ENCODE assay signal across 26 cellular contexts in the genomic region with DNA sequence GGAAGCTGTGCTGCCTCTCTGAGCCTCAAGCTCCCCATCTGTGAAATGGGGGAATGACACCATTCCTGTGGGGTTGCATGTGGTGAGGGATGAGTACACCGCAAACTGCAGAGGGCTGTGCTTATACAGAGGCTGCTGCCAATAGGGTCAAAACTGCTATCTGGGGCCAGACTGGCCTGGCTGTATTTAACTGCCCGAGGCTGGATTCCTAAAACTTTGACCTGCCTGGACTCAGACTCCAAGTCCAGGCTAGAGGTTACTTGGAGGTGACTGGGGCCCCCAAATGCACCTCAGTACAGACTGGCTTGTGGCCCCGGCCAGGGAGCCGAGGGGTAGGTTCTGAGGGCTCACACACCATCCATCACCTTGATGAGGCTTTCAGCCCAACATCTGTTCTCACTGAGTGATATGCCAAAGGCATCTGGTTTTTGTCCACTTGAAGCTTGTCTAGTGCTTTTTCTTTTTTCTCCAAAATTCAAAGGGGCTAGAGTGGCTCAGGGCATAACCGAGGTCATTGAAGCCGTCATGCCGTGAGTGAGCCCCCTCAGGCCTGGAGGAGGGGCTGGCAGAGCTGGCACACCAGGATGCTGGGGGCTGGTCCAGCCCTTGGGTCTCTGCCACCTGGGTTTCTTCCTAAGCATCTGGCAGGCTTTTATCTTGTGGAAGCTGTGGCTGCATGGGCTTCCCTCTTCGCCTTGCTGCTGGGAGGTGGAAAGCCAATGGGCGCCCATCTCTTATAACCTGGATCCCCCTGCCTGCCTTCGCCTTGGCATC. TPM values are rescaled to one million over a fixed set of nuclear protein-coding genes. Genes with fewer than 3 reads are reported as not detected.
DNase-seq lines count a peak whose midpoint lies in the region; ATAC-seq and TF ChIP-seq lines count a peak whose summit lies in the region.
"Had no signal": no experiment of that assay in that cellular context is flagged by ENCODE, and none has a peak within 500 bp of the region (broad histone marks: within the 10 kb centered on the region; RNA-seq: fewer than 3 reads in every experiment).

No MANE protein-coding gene starts in this region.

- DNase-seq in NCI-H524 (lab: John Stamatoyannopoulos, UW) = peak; percentile 62 to 71
- DNase-seq in heart left ventricle = peak in 3 of 5 donors; percentile 28 to 54 (median 30)
- no peak for DNase-seq in mesothelial cell of epicardium (ENCODE audit: low spot score in 2 of 2, unreplicated experiment in 2 of 2)
- DNase-seq in activated CD4-positive, alpha-beta T cell treated with anti-CD3 and anti-CD28 coated beads for 1 hour = no peak
- DNase-seq: activated CD4-positive, alpha-beta T cell treated with anti-CD3 and anti-CD28 coated beads for 48 hours; activated naive CD4-positive, alpha-beta T cell treated with anti-CD3 and anti-CD28 coated beads, Interleukin-2, amount 50 U/mL, for 16 hours; amniotic stem cell; cerebellar nuclear complex; midbrain; naive B cell; NCI-H1092; NCI-H187; nucleus accumbens; stimulated activated CD4-positive, alpha-beta T cell treated with anti-CD3 and anti-CD28 coated beads, Interleukin-15, amount 100 ng/mL, for 24 hours; stimulated activated CD4-positive, alpha-beta T cell treated with anti-CD3 and anti-CD28 coated beads, Interleukin-4, amount 100 ng/mL, for 4 hours; T1000; WERI-Rb-1 had no signal

- no peak overlapping the region for H3K4me3 ChIP-seq in BLaER1 treated with 17β-estradiol and CSF1 and Interleukin-3, amounts not matched to agents 10 nM and 100 nM
- no peak overlapping the region for H3K4me3 ChIP-seq in heart left ventricle
- H3K4me3 ChIP-seq: GM12878, psoas muscle, tibial nerve had no signal

- intact Hi-C loops in heart left ventricle (cut with DNase I) = loop anchor here in 4 of 10 donors (2.0 to 10.0 kb wide), 4 partner anchors 106 to 586 kb away; partner anchors contain the start of gene SCUBE1 (in 2 of the 4)

- peak overlapping the region in 7 of 11 experiments; percentile 0 to 92 (median 28); a peak in 7 of 22 replicates for H3K4me2 ChIP-seq in BLaER1 treated with 17β-estradiol and CSF1 and Interleukin-3, amounts not matched to agents 10 nM and 100 nM

- WGBS in heart left ventricle, 4 donors = 27 to 48% (median 36%) methylated on average over 10 of the region's 10 CpGs

- no peak for TF ChIP-seq POLR2A in heart left ventricle (IDR thresholded peaks at IDR 0.05)

- no peaks in the 10 kb centered on the region for H3K27me3 Mint-ChIP-seq in mesothelial cell of epicardium (ENCODE audit: low read depth)
- H3K27me3 Mint-ChIP-seq: brain had no signal

- no peak overlapping the region for H3K27ac ChIP-seq in BLaER1 treated with 17β-estradiol and CSF1 and Interleukin-3, amounts not matched to agents 10 nM and 100 nM
- H3K27ac ChIP-seq in heart left ventricle = no peak overlapping the region
- H3K27ac ChIP-seq: psoas muscle, WERI-Rb-1 had no signal

- peaks cover 0 to 29% (median 0%) of the 10 kb centered on the region in 11 experiments; a peak in 3 of 22 replicates for H4K20me1 ChIP-seq in BLaER1 treated with 17β-estradiol and CSF1 and Interleukin-3, amounts not matched to agents 10 nM and 100 nM

- no peak overlapping the region for H3K4me3 Mint-ChIP-seq in mesothelial cell of epicardium
- H3K4me3 Mint-ChIP-seq: activated T-helper 17 cell treated with anti-CD3 and anti-CD28 coated beads, Interleukin-2, amount 50 U/mL, for 72 hours; brain; naive B cell had no signal

- peaks cover 61% of the 10 kb centered on the region for H3K4me1 Mint-ChIP-seq in mesothelial cell of epicardium
- H3K4me1 Mint-ChIP-seq: activated T-helper 17 cell treated with anti-CD3 and anti-CD28 coated beads, Interleukin-2, amount 50 U/mL, for 72 hours; naive B cell had no signal

- no peaks in the 10 kb centered on the region for H3K27me3 ChIP-seq in BLaER1 treated with 17β-estradiol and CSF1 and Interleukin-3, amounts not matched to agents 10 nM and 100 nM
- peaks cover 0 to 8% (median 0%) of the 10 kb centered on the region in 9 donors for H3K27me3 ChIP-seq in heart left ventricle
- H3K27me3 ChIP-seq: tibial nerve had no signal

- H3K9ac ChIP-seq in BLaER1 treated with 17β-estradiol and CSF1 and Interleukin-3, amounts not matched to agents 10 nM and 100 nM = no peak overlapping the region

- peaks cover 10 to 68% (median 40%) of the 10 kb centered on the region in 10 experiments for H3K4me1 ChIP-seq in BLaER1 treated with 17β-estradiol and CSF1 and Interleukin-3, amounts not matched to agents 10 nM and 100 nM
- H3K4me1 ChIP-seq in heart left ventricle = peaks cover 0 to 43% (median 15%) of the 10 kb centered on the region in 12 donors
- H3K4me1 ChIP-seq: psoas muscle had no signal

- no peaks in the 10 kb centered on the region for H3K36me3 Mint-ChIP-seq in mesothelial cell of epicardium
- H3K36me3 Mint-ChIP-seq: brain, naive B cell had no signal

- ATAC-seq in heart left ventricle (peak in 1 of 4 donors; percentile 11), GM18873 (IDR thresholded peaks at IDR 0.05; ENCODE audit: low FRiP score, unreplicated experiment) (no peak), HG03139 (IDR thresholded peaks at IDR 0.05; ENCODE audit: unreplicated experiment) (no peak), HG02870 (IDR thresholded peaks at IDR 0.05; ENCODE audit: unreplicated experiment) (no peak)
- ATAC-seq: activated T-helper 17 cell treated with anti-CD3 and anti-CD28 coated beads, Interleukin-2, amount 50 U/mL, for 72 hours; GM12878 had no signal

- TF ChIP-seq CTCF in heart left ventricle (IDR thresholded peaks at IDR 0.05) = no peak
- no peak for TF ChIP-seq CTCF in mesothelial cell of epicardium (IDR thresholded peaks at IDR 0.05; ENCODE audit: unreplicated experiment)

- H3K27ac Mint-ChIP-seq in mesothelial cell of epicardium = peak overlapping the region; percentile 16
- H3K27ac Mint-ChIP-seq: activated T-helper 17 cell treated with anti-CD3 and anti-CD28 coated beads, Interleukin-2, amount 50 U/mL, for 72 hours had no signal

- no peaks in the 10 kb centered on the region for H3K9me3 Mint-ChIP-seq in mesothelial cell of epicardium
- H3K9me3 Mint-ChIP-seq: activated T-helper 17 cell treated with anti-CD3 and anti-CD28 coated beads, Interleukin-2, amount 50 U/mL, for 72 hours; brain; naive B cell had no signal

- H3K9me3 ChIP-seq in BLaER1 treated with 17β-estradiol and CSF1 and Interleukin-3, amounts not matched to agents 10 nM and 100 nM (replicated peaks in 1 of 11) = no peaks in the 10 kb centered on the region
- H3K9me3 ChIP-seq in heart left ventricle = no peaks in the 10 kb centered on the region
- H3K9me3 ChIP-seq: psoas muscle, tibial nerve had no signal

- no peaks in the 10 kb centered on the region for H3K36me3 ChIP-seq in BLaER1 treated with 17β-estradiol and CSF1 and Interleukin-3, amounts not matched to agents 10 nM and 100 nM
- H3K36me3 ChIP-seq in heart left ventricle = no peaks in the 10 kb centered on the region
- H3K36me3 ChIP-seq: tibial nerve, WERI-Rb-1 had no signal

RNA-seq across cellular contexts. Expression of gene TTLL12, which starts 52.4 kb away (rescaled TPM):
- total RNA-seq in heart left ventricle (10 to 100 TPM in 7 of 9 donors, 1 to 10 TPM in 2; 8.6 to 21.5 (median 11.9) TPM), mesothelial cell of epicardium (41.3 to 43.5 TPM (median 42.7 TPM) in 3 replicates)
- 10 to 100 TPM in 1 of 2 donors, 1 to 10 TPM in 1; 8.0 to 29.0 TPM for polyA plus RNA-seq in heart left ventricle

Comparison
In these comparisons a context has a peak if more than half of its experiments do, and no peak if none do; other contexts are left out.
1. DNase-seq: peak in NCI-H524 (2 of 2) and heart left ventricle (3 of 5); none in mesothelial cell of epicardium (0 of 2) and activated CD4-positive, alpha-beta T cell treated with anti-CD3 and anti-CD28 coated beads for 1 hour (single experiment).